ENCODE assay signal across 2 cellular contexts in the genomic region with DNA sequence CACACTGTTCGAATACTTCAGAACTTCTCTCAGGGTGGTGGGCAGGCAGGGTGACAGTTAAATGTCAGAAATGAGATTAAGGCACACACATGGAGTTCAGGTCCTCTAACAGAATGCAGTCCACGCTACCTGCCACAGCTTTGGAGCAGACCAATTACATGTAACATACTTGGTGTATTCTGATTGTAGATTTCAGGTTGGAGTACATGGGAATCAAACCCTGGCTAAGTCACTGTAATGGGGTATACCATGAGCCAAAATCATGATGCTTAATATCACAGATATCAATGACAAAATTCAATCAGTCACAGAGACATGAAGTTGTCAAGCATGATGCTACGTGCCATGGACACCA.
TF ChIP-seq lines count a peak whose summit lies in the region.

No MANE protein-coding gene starts in this region.

TF ChIP-seq in HCT116, 20 proteins besides CTCF, POLR2A, EP300 and RAD21:
- TF ChIP-seq POLR2AphosphoS5 (IDR thresholded peaks at IDR 0.05; ENCODE audit: low read depth, low read length) (no peak), ELF1 (IDR thresholded peaks at IDR 0.05; ENCODE audit: borderline replicate concordance, low read depth) (no peak), ZFX (IDR thresholded peaks at IDR 0.05) (no peak), EZH2phosphoT487 (IDR thresholded peaks at IDR 0.05; ENCODE audit: borderline replicate concordance) (no peak), EZH2 (IDR thresholded peaks at IDR 0.05) (no peak), MAX (IDR thresholded peaks at IDR 0.05) (no peak), ZNF274 (IDR thresholded peaks at IDR 0.05; ENCODE audit: low read depth, low read length) (no peak), SP1 (IDR thresholded peaks at IDR 0.05; ENCODE audit: low read depth) (no peak), EGR1 (IDR thresholded peaks at IDR 0.05; ENCODE audit: low read depth) (no peak), YY1 (IDR thresholded peaks at IDR 0.05; ENCODE audit: extremely low read depth, insufficient replicate concordance, low read depth, low read length) (no peak)
- TF ChIP-seq, protein P1, sequence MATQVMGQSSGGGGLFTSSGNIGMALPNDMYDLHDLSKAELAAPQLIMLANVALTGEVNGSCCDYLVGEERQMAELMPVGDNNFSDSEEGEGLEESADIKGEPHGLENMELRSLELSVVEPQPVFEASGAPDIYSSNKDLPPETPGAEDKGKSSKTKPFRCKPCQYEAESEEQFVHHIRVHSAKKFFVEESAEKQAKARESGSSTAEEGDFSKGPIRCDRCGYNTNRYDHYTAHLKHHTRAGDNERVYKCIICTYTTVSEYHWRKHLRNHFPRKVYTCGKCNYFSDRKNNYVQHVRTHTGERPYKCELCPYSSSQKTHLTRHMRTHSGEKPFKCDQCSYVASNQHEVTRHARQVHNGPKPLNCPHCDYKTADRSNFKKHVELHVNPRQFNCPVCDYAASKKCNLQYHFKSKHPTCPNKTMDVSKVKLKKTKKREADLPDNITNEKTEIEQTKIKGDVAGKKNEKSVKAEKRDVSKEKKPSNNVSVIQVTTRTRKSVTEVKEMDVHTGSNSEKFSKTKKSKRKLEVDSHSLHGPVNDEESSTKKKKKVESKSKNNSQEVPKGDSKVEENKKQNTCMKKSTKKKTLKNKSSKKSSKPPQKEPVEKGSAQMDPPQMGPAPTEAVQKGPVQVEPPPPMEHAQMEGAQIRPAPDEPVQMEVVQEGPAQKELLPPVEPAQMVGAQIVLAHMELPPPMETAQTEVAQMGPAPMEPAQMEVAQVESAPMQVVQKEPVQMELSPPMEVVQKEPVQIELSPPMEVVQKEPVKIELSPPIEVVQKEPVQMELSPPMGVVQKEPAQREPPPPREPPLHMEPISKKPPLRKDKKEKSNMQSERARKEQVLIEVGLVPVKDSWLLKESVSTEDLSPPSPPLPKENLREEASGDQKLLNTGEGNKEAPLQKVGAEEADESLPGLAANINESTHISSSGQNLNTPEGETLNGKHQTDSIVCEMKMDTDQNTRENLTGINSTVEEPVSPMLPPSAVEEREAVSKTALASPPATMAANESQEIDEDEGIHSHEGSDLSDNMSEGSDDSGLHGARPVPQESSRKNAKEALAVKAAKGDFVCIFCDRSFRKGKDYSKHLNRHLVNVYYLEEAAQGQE (IDR thresholded peaks at IDR 0.05; ENCODE audit: low read depth): no peak
- TF ChIP-seq, protein P2, sequence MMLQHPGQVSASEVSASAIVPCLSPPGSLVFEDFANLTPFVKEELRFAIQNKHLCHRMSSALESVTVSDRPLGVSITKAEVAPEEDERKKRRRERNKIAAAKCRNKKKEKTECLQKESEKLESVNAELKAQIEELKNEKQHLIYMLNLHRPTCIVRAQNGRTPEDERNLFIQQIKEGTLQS (IDR thresholded peaks at IDR 0.05): no peak

TF ChIP-seq in GM12878, 131 proteins besides CTCF, POLR2A, EP300 and RAD21:
- TF ChIP-seq POLR2AphosphoS2 (IDR thresholded peaks at IDR 0.05; ENCODE audit: low read depth, low read length): peak; percentile 3; the same call in 1 of the 2 replicates
- TF ChIP-seq POLR2AphosphoS5 (IDR thresholded peaks at IDR 0.05; ENCODE audit: low read length): peak; percentile 32; the same call in 1 of the 2 replicates
- TF ChIP-seq EGR1 (IDR thresholded peaks at IDR 0.05; ENCODE audit: borderline replicate concordance in 1 of 2, low read depth in 2 of 2, low read length in 2 of 2): no peak
- no peak for TF ChIP-seq MYC (IDR thresholded peaks at IDR 0.05; ENCODE audit: insufficient read depth, insufficient read length, insufficient replicate concordance, low read length, severe bottlenecking)
TF ChIP-seq in GM12878: peak in this region for 2.
